ENCODE assay signal across 17 cellular contexts in the genomic region with DNA sequence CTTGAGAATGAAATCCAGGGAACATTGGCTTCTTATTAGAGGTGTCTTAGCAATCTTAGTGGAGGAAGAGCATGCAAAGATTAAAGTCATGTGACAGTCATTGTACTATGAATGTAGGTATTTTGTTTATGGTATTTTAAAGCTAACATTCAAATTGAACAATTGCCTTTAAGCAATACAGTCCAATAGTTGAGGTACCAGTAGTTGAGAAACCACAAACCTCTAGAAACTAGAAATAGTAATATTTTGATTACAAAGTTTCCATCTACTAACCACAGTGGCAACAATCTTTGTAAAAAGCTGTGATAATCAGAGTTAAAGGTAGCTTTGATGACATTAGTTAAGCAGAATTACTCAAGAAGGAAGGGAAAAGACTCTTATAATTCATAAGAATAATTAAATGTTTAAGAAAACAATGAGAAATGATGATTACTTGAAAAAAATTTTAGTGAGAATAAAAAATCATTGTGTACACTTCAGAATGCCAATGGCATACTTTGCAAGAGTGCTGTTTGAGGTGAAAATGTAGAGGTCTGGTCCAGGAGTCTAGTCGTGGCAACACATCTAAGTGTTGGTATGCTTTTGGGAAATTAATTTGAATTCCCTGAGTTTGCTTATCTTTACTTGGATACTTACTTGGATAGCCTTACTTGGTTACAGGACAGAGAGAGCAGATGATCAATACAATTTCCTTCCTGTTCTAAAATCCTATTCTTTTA.
A peak's percentile ranks its signal among the peaks of the same experiment; 100 is the strongest.
DNase-seq lines count a peak whose midpoint lies in the region; ATAC-seq and TF ChIP-seq lines count a peak whose summit lies in the region.
"Had no signal": no experiment of that assay in that cellular context is flagged by ENCODE, and none has a peak within 500 bp of the region (broad histone marks: within the 10 kb centered on the region; RNA-seq: fewer than 3 reads in every experiment).

No MANE protein-coding gene starts in this region.

- H3K36me3 ChIP-seq in upper lobe of left lung, result no peaks in the 10 kb centered on the region
- H3K36me3 ChIP-seq: ovary, SJSA1, transverse colon had no signal

- DNase-seq in upper lobe of left lung (no peak), cortex of kidney (lab: John Stamatoyannopoulos, UW) (no peak), NCI-H524 (lab: John Stamatoyannopoulos, UW) (no peak), nephron progenitor cell (no peak)
- DNase-seq: amniotic stem cell, Caco-2, Karpas-422, mesendoderm, NCI-H2029, ovary, transverse colon had no signal

- no peak for TF ChIP-seq POLR2A in upper lobe of left lung (IDR thresholded peaks at IDR 0.05)

- WGBS in upper lobe of left lung, 2 donors, result 66 to 75% methylated on average over 1 of the region's 1 CpG

- H3K4me1 Mint-ChIP-seq in nephron progenitor cell, result no peaks in the 10 kb centered on the region

- no peak overlapping the region for H3K27ac ChIP-seq in upper lobe of left lung
- H3K27ac ChIP-seq: coronary artery, ovary, SJSA1, transverse colon had no signal

- H3K4me3 ChIP-seq in upper lobe of left lung, result no peak overlapping the region
- H3K4me3 ChIP-seq: coronary artery, ovary, SJSA1, transverse colon had no signal

- TF ChIP-seq EP300 in upper lobe of left lung (IDR thresholded peaks at IDR 0.05), result no peak

- H3K27me3 ChIP-seq in upper lobe of left lung, result no peaks in the 10 kb centered on the region
- H3K27me3 ChIP-seq: ovary, SJSA1, transverse colon had no signal

- no peak overlapping the region for H3K27ac Mint-ChIP-seq in nephron progenitor cell

- H3K27me3 Mint-ChIP-seq in nephron progenitor cell (ENCODE audit: low read depth, poor library complexity), result no peaks in the 10 kb centered on the region

- TF ChIP-seq CTCF in upper lobe of left lung (IDR thresholded peaks at IDR 0.05), result no peak
- no peak for TF ChIP-seq CTCF in nephron progenitor cell (IDR thresholded peaks at IDR 0.05)

- ATAC-seq in GM18499 (IDR thresholded peaks at IDR 0.05; ENCODE audit: insufficient read depth, unreplicated experiment) (peak; percentile 86), GM19397 (IDR thresholded peaks at IDR 0.05; ENCODE audit: unreplicated experiment) (peak; percentile 87), HG02623 (IDR thresholded peaks at IDR 0.05; ENCODE audit: unreplicated experiment) (peak; percentile 91), HG03175 (IDR thresholded peaks at IDR 0.05; ENCODE audit: unreplicated experiment) (peak; percentile 97), upper lobe of left lung (ENCODE audit: low FRiP score in 2 of 2) (no peak)

- H3K4me3 Mint-ChIP-seq in nephron progenitor cell, result no peak overlapping the region

- H3K9me3 Mint-ChIP-seq in nephron progenitor cell, result no peaks in the 10 kb centered on the region

- H3K9me3 ChIP-seq in upper lobe of left lung, result no peaks in the 10 kb centered on the region
- H3K9me3 ChIP-seq: Caco-2, ovary, SJSA1, transverse colon had no signal

- H3K4me1 ChIP-seq in upper lobe of left lung, result peaks cover 0 to 3% (median 0%) of the 10 kb centered on the region in 4 donors
- H3K4me1 ChIP-seq: Caco-2, SJSA1, transverse colon had no signal

- no peaks in the 10 kb centered on the region for H3K36me3 Mint-ChIP-seq in nephron progenitor cell (ENCODE audit: low read depth)

Comparison
In these comparisons a context has a peak if more than half of its experiments do, and no peak if none do; other contexts are left out.
1. ATAC-seq: peak in GM18499 (single experiment), GM19397 (single experiment), HG02623 (single experiment) and HG03175 (single experiment); none in upper lobe of left lung (0 of 2).